ENCODE assay signal across 1 cellular context in the genomic region with DNA sequence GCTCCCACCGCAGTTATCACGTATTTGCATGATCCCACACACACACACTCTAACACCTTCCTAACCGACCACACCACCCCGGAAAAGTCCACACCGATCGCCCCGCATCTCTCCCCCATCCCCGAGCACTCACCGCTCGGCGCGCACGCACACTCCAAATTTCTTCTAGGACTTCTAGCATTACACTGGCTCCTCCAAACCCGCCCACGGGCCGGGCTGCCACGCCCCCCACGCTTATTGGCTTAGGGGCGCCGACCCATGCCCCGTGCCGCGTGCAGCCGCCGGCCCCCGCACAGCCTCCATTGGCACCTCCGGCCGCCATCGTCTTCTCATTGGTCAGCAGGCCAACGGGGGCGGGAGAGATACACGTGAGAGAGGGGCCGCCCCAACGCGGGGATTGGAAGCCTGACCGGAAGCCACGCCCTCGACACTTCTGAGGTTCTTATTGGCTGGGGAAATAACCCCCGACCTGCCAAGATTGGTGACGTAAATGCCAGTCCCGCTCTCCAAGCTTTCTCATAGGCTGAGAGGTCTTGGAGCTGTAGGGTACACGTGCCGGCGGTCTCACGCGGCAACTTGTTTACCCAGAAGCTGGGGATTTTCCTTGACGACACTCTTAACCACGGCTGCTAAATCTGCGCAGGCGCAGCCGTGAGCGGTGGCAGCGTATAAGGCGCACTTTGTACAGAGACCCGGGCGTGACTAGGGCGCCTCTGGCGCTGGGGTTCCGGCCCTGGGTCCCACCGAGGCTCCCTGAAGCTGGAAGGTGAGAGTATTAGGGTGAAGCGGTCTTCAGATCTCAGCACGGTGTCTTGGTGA.
TF ChIP-seq lines count a peak whose summit lies in the region.

No MANE protein-coding gene starts in this region.

TF ChIP-seq in K562, 482 proteins besides CTCF, POLR2A, EP300 and RAD21 (continued from another document and continues in another):
- TF ChIP-seq, protein P1, sequence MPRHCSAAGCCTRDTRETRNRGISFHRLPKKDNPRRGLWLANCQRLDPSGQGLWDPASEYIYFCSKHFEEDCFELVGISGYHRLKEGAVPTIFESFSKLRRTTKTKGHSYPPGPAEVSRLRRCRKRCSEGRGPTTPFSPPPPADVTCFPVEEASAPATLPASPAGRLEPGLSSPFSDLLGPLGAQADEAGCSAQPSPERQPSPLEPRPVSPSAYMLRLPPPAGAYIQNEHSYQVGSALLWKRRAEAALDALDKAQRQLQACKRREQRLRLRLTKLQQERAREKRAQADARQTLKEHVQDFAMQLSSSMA (CRISPR knock-in tag; IDR thresholded peaks at IDR 0.05), result no peak
- TF ChIP-seq BDP1 (IDR thresholded peaks at IDR 0.05; ENCODE audit: insufficient read depth, insufficient read length) (no peak), HNRNPH1 (optimal IDR thresholded peaks at IDR 0.05; ENCODE audit: low read depth, low read length) (no peak), COPS2 (conservative IDR thresholded peaks at IDR 0.05) (no peak), ZNF274 (IDR thresholded peaks at IDR 0.05; ENCODE audit: borderline replicate concordance, low read depth, low read length) (no peak), NRF1 (conservative IDR thresholded peaks at IDR 0.05 in 1 of 2, IDR thresholded peaks at IDR 0.05 in 1 of 2) (peak; percentile 94 to 95), ZNF695 (CRISPR knock-in tag; IDR thresholded peaks at IDR 0.05) (no peak), KLF1 (tag; IDR thresholded peaks at IDR 0.05) (no peak), FOXA3 (CRISPR knock-in tag; conservative IDR thresholded peaks at IDR 0.05 in 1 of 2, IDR thresholded peaks at IDR 0.05 in 1 of 2) (peak; percentile 82 to 98), WHSC1 (IDR thresholded peaks at IDR 0.05; ENCODE audit: low read length) (no peak), BCOR (IDR thresholded peaks at IDR 0.05) (0 out of 2 replicates have a peak, but pooled peaks have one; percentile 21), SMAD1 (IDR thresholded peaks at IDR 0.05; ENCODE audit: low read depth, low read length, partially characterized antibody) (no peak), BRF1 (IDR thresholded peaks at IDR 0.05; ENCODE audit: borderline replicate concordance, extremely low read depth, insufficient read length) (no peak), KAT7 (CRISPR knock-in tag; IDR thresholded peaks at IDR 0.05; ENCODE audit: borderline replicate concordance) (no peak), POLR2B (IDR thresholded peaks at IDR 0.05; ENCODE audit: low read depth, partially characterized antibody) (peak; percentile 61), FOXJ2 (tag; IDR thresholded peaks at IDR 0.05) (peak; percentile 96), YBX1 (IDR thresholded peaks at IDR 0.05) (no peak), ETV1 (tag; conservative IDR thresholded peaks at IDR 0.05; ENCODE audit: low read depth) (no peak), ZNF785 (CRISPR knock-in tag; IDR thresholded peaks at IDR 0.05) (no peak), MAZ (CRISPR knock-in tag; conservative IDR thresholded peaks at IDR 0.05 in 1 of 2, IDR thresholded peaks at IDR 0.05 in 1 of 2) (peak; percentile 45 to 75), ZKSCAN1 (IDR thresholded peaks at IDR 0.05; ENCODE audit: low read depth, low read length) (0 out of 2 replicates have a peak, but pooled peaks have one; percentile 28), SAFB2 (IDR thresholded peaks at IDR 0.05; ENCODE audit: borderline replicate concordance, low read depth, low read length, severe bottlenecking) (no peak)
- TF ChIP-seq, protein P2, sequence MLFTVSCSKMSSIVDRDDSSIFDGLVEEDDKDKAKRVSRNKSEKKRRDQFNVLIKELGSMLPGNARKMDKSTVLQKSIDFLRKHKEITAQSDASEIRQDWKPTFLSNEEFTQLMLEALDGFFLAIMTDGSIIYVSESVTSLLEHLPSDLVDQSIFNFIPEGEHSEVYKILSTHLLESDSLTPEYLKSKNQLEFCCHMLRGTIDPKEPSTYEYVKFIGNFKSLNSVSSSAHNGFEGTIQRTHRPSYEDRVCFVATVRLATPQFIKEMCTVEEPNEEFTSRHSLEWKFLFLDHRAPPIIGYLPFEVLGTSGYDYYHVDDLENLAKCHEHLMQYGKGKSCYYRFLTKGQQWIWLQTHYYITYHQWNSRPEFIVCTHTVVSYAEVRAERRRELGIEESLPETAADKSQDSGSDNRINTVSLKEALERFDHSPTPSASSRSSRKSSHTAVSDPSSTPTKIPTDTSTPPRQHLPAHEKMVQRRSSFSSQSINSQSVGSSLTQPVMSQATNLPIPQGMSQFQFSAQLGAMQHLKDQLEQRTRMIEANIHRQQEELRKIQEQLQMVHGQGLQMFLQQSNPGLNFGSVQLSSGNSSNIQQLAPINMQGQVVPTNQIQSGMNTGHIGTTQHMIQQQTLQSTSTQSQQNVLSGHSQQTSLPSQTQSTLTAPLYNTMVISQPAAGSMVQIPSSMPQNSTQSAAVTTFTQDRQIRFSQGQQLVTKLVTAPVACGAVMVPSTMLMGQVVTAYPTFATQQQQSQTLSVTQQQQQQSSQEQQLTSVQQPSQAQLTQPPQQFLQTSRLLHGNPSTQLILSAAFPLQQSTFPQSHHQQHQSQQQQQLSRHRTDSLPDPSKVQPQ (CRISPR knock-in tag; IDR thresholded peaks at IDR 0.05; ENCODE audit: borderline replicate concordance), result peak; percentile 100
- TF ChIP-seq, protein P3, sequence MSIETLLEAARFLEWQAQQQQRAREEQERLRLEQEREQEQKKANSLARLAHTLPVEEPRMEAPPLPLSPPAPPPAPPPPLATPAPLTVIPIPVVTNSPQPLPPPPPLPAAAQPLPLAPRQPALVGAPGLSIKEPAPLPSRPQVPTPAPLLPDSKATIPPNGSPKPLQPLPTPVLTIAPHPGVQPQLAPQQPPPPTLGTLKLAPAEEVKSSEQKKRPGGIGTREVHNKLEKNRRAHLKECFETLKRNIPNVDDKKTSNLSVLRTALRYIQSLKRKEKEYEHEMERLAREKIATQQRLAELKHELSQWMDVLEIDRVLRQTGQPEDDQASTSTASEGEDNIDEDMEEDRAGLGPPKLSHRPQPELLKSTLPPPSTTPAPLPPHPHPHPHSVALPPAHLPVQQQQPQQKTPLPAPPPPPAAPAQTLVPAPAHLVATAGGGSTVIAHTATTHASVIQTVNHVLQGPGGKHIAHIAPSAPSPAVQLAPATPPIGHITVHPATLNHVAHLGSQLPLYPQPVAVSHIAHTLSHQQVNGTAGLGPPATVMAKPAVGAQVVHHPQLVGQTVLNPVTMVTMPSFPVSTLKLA (conservative IDR thresholded peaks at IDR 0.05), result peak; percentile 100
- TF ChIP-seq, protein P4, sequence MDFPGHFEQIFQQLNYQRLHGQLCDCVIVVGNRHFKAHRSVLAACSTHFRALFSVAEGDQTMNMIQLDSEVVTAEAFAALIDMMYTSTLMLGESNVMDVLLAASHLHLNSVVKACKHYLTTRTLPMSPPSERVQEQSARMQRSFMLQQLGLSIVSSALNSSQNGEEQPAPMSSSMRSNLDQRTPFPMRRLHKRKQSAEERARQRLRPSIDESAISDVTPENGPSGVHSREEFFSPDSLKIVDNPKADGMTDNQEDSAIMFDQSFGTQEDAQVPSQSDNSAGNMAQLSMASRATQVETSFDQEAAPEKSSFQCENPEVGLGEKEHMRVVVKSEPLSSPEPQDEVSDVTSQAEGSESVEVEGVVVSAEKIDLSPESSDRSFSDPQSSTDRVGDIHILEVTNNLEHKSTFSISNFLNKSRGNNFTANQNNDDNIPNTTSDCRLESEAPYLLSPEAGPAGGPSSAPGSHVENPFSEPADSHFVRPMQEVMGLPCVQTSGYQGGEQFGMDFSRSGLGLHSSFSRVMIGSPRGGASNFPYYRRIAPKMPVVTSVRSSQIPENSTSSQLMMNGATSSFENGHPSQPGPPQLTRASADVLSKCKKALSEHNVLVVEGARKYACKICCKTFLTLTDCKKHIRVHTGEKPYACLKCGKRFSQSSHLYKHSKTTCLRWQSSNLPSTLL (IDR thresholded peaks at IDR 0.05), result 0 out of 2 replicates have a peak, but pooled peaks have one; percentile 15
- TF ChIP-seq, protein P5, sequence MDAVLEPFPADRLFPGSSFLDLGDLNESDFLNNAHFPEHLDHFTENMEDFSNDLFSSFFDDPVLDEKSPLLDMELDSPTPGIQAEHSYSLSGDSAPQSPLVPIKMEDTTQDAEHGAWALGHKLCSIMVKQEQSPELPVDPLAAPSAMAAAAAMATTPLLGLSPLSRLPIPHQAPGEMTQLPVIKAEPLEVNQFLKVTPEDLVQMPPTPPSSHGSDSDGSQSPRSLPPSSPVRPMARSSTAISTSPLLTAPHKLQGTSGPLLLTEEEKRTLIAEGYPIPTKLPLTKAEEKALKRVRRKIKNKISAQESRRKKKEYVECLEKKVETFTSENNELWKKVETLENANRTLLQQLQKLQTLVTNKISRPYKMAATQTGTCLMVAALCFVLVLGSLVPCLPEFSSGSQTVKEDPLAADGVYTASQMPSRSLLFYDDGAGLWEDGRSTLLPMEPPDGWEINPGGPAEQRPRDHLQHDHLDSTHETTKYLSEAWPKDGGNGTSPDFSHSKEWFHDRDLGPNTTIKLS (IDR thresholded peaks at IDR 0.05; ENCODE audit: borderline replicate concordance, low read depth), result 0 out of 2 replicates have a peak, but pooled peaks have one; percentile 44
- TF ChIP-seq, protein P6, sequence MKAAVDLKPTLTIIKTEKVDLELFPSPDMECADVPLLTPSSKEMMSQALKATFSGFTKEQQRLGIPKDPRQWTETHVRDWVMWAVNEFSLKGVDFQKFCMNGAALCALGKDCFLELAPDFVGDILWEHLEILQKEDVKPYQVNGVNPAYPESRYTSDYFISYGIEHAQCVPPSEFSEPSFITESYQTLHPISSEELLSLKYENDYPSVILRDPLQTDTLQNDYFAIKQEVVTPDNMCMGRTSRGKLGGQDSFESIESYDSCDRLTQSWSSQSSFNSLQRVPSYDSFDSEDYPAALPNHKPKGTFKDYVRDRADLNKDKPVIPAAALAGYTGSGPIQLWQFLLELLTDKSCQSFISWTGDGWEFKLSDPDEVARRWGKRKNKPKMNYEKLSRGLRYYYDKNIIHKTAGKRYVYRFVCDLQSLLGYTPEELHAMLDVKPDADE (conservative IDR thresholded peaks at IDR 0.05; ENCODE audit: control insufficient read depth, low read depth, low read length), result peak; percentile 41; the same call in 1 of the 2 replicates
- TF ChIP-seq, protein P7, sequence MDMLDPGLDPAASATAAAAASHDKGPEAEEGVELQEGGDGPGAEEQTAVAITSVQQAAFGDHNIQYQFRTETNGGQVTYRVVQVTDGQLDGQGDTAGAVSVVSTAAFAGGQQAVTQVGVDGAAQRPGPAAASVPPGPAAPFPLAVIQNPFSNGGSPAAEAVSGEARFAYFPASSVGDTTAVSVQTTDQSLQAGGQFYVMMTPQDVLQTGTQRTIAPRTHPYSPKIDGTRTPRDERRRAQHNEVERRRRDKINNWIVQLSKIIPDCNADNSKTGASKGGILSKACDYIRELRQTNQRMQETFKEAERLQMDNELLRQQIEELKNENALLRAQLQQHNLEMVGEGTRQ (CRISPR knock-in tag; IDR thresholded peaks at IDR 0.05), result no peak; the same call in 1 of the 2 replicates
- TF ChIP-seq, protein P8, sequence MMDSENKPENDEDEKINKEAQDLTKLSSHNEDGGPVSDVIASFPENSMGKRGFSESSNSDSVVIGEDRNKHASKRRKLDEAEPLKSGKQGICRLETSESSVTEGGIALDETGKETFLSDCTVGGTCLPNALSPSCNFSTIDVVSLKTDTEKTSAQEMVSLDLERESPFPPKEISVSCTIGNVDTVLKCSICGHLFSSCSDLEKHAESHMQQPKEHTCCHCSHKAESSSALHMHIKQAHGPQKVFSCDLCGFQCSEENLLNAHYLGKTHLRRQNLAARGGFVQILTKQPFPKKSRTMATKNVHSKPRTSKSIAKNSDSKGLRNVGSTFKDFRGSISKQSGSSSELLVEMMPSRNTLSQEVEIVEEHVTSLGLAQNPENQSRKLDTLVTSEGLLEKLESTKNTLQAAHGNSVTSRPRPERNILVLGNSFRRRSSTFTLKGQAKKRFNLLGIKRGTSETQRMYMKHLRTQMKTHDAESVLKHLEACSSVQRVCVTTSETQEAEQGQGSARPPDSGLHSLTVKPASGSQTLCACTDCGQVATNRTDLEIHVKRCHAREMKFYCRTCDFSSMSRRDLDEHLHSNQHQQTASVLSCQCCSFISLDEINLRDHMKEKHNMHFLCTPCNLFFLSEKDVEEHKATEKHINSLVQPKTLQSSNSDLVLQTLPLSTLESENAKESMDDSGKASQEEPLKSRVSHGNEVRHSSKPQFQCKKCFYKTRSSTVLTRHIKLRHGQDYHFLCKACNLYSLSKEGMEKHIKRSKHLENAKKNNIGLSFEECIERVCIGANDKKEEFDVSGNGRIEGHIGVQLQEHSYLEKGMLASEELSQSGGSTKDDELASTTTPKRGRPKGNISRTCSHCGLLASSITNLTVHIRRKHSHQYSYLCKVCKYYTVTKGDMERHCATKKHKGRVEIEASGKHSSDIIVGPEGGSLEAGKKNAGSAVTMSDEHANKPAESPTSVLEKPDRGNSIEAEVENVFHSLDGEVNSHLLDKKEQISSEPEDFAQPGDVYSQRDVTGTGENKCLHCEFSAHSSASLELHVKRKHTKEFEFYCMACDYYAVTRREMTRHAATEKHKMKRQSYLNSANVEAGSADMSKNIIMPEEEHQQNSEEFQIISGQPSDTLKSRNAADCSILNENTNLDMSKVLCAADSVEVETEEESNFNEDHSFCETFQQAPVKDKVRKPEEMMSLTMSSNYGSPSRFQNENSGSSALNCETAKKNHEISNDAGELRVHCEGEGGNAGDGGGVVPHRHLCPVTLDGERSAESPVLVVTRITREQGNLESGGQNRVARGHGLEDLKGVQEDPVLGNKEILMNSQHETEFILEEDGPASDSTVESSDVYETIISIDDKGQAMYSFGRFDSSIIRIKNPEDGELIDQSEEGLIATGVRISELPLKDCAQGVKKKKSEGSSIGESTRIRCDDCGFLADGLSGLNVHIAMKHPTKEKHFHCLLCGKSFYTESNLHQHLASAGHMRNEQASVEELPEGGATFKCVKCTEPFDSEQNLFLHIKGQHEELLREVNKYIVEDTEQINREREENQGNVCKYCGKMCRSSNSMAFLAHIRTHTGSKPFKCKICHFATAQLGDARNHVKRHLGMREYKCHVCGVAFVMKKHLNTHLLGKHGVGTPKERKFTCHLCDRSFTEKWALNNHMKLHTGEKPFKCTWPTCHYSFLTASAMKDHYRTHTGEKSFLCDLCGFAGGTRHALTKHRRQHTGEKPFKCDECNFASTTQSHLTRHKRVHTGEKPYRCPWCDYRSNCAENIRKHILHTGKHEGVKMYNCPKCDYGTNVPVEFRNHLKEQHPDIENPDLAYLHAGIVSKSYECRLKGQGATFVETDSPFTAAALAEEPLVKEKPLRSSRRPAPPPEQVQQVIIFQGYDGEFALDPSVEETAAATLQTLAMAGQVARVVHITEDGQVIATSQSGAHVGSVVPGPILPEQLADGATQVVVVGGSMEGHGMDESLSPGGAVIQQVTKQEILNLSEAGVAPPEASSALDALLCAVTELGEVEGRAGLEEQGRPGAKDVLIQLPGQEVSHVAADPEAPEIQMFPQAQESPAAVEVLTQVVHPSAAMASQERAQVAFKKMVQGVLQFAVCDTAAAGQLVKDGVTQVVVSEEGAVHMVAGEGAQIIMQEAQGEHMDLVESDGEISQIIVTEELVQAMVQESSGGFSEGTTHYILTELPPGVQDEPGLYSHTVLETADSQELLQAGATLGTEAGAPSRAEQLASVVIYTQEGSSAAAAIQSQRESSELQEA (IDR thresholded peaks at IDR 0.05; ENCODE audit: low read depth), result no peak
- TF ChIP-seq, protein P9, sequence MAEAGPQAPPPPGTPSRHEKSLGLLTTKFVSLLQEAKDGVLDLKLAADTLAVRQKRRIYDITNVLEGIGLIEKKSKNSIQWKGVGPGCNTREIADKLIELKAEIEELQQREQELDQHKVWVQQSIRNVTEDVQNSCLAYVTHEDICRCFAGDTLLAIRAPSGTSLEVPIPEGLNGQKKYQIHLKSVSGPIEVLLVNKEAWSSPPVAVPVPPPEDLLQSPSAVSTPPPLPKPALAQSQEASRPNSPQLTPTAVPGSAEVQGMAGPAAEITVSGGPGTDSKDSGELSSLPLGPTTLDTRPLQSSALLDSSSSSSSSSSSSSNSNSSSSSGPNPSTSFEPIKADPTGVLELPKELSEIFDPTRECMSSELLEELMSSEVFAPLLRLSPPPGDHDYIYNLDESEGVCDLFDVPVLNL (CRISPR knock-in tag; IDR thresholded peaks at IDR 0.05; ENCODE audit: low read depth), result no peak
